Comparison of ENCODE assay signal across 17 cellular contexts in genomic region chr1:1331068-1331965, GRCh38. TPM values are rescaled to one million over a fixed set of nuclear protein-coding genes. Genes with fewer than 3 reads are reported as not detected.
A peak's percentile ranks its signal among the peaks of the same experiment; 100 is the strongest.
DNase-seq lines count a peak whose midpoint lies in the region; ATAC-seq, FAIRE-seq and TF ChIP-seq lines count a peak whose summit lies in the region.
"Had no signal": no experiment of that assay in that cellular context is flagged by ENCODE, and none has a peak within 500 bp of the region (broad histone marks: within the 10 kb centered on the region; RNA-seq: fewer than 3 reads in every experiment).

Gene TAS1R3, plus strand, starts transcription at chr1:1331280. Its CDS starts 66 bp downstream, at chr1:1331346.

- H3K4me3 Mint-ChIP-seq in astrocyte (ENCODE audit: unreplicated experiment) (no peak within 1 kb of the TSS), nephron progenitor cell (no peak within 1 kb of the TSS)
- H3K4me3 Mint-ChIP-seq in natural killer cell treated with Interleukin-12 subunit alpha and Interleukin-12 subunit beta and Interleukin-15 and Interleukin-18, amount 100 ng/mL, for 72 hours, result no peak within 1 kb of the TSS
- H3K4me3 Mint-ChIP-seq: activated T-cell treated with anti-CD3 and anti-CD28 coated beads, Interleukin-2, amount 50 U/mL, for 4 hours had no signal

- H3K27ac ChIP-seq in HL-60 (replicated peaks) (0 out of 2 replicates have a peak within 1 kb of the TSS, but pooled peaks have one; percentile 13), astrocyte (ENCODE audit: low read depth, low read length) (no peak within 1 kb of the TSS)
- H3K27ac ChIP-seq: adrenal gland; BLaER1 treated with 17β-estradiol and CSF1 and Interleukin-3, amounts not matched to agents 10 nM and 100 nM; colonic mucosa; pancreas had no signal

- H3K36me3 Mint-ChIP-seq in astrocyte (ENCODE audit: low read depth, unreplicated experiment) (no peaks in the 10 kb centered on the region), nephron progenitor cell (ENCODE audit: low read depth) (peaks cover 4% of the 10 kb centered on the region)
- no peaks in the 10 kb centered on the region for H3K36me3 Mint-ChIP-seq in natural killer cell treated with Interleukin-12 subunit alpha and Interleukin-12 subunit beta and Interleukin-15 and Interleukin-18, amount 100 ng/mL, for 72 hours

- peaks cover 34% of the 10 kb centered on the region for H4K20me1 ChIP-seq in astrocyte (ENCODE audit: insufficient read depth, low read length)

- DNase-seq in COLO668 (lab: John Stamatoyannopoulos, UW; ENCODE audit: unreplicated experiment), result peak; percentile 97
- peak in 1 of 2 experiments; percentile 25 for DNase-seq in HL-60 (ENCODE audit: low read depth in 1 of 2, low spot score in 1 of 2)
- DNase-seq in astrocyte (ENCODE audit: low read depth), result no peak
- no peak for DNase-seq in nephron progenitor cell
- no peak for DNase-seq in BE2C
- no peak for DNase-seq in NCI-H2107 treated with DMSO at 0.1 percent for 48 hours (lab: John Stamatoyannopoulos, UW; ENCODE audit: unreplicated experiment)
- DNase-seq in natural killer cell treated with Interleukin-12 subunit alpha and Interleukin-12 subunit beta and Interleukin-15 and Interleukin-18, amount 100 ng/mL, for 72 hours (ENCODE audit: low spot score), result no peak
- DNase-seq in Ammon's horn (ENCODE audit: low spot score), result no peak
- DNase-seq: activated CD4-positive, CD25-positive, alpha-beta regulatory T cell treated with anti-CD3 and anti-CD28 coated beads, Interleukin-2, amount 50 U/mL, for 72 hours; activated T-cell treated with anti-CD3 and anti-CD28 coated beads, Interleukin-2, amount 50 U/mL, for 4 hours; colonic mucosa; NCI-H1048; NK-92 treated with Interleukin-12 subunit alpha and Interleukin-12 subunit beta, amount 100 ng/mL, for 24 hours; pancreas had no signal

- no peak for ATAC-seq in natural killer cell treated with Interleukin-12 subunit alpha and Interleukin-12 subunit beta and Interleukin-15 and Interleukin-18, amount 100 ng/mL, for 72 hours
- ATAC-seq: activated T-cell treated with anti-CD3 and anti-CD28 coated beads, Interleukin-2, amount 50 U/mL, for 4 hours; pancreas had no signal

- no peak within 1 kb of the TSS for H3K9ac ChIP-seq in astrocyte (ENCODE audit: low read length)
- H3K9ac ChIP-seq: BLaER1 treated with 17β-estradiol and CSF1 and Interleukin-3, amounts not matched to agents 10 nM and 100 nM had no signal

- H3K4me1 Mint-ChIP-seq in astrocyte (ENCODE audit: low read depth, unreplicated experiment) (no peaks in the 10 kb centered on the region), nephron progenitor cell (peaks cover 4% of the 10 kb centered on the region)
- H3K4me1 Mint-ChIP-seq in natural killer cell treated with Interleukin-12 subunit alpha and Interleukin-12 subunit beta and Interleukin-15 and Interleukin-18, amount 100 ng/mL, for 72 hours (ENCODE audit: low read depth in 2 of 2), result peaks cover 4 to 5% of the 10 kb centered on the region in 2 donors

- no peak within 1 kb of the TSS for H2AFZ ChIP-seq in astrocyte (ENCODE audit: low read depth, low read length)

- H3K27me3 ChIP-seq in HL-60 (ENCODE audit: insufficient read depth, poor library complexity, severe bottlenecking) (no peaks in the 10 kb centered on the region), astrocyte (ENCODE audit: insufficient read depth, low read length) (no peaks in the 10 kb centered on the region), BE2C (peaks cover 19% of the 10 kb centered on the region)
- H3K27me3 ChIP-seq: adrenal gland; BLaER1 treated with 17β-estradiol and CSF1 and Interleukin-3, amounts not matched to agents 10 nM and 100 nM; colonic mucosa; pancreas had no signal

- no peaks in the 10 kb centered on the region for H3K4me1 ChIP-seq in astrocyte (ENCODE audit: insufficient read depth, low read length)
- H3K4me1 ChIP-seq in BE2C, result no peaks in the 10 kb centered on the region
- H3K4me1 ChIP-seq: colonic mucosa had no signal

- H3K27ac Mint-ChIP-seq in astrocyte (ENCODE audit: unreplicated experiment) (peak within 1 kb of the TSS; percentile 12), nephron progenitor cell (peak within 1 kb of the TSS; percentile 57)
- H3K27ac Mint-ChIP-seq in natural killer cell treated with Interleukin-12 subunit alpha and Interleukin-12 subunit beta and Interleukin-15 and Interleukin-18, amount 100 ng/mL, for 72 hours, result no peak within 1 kb of the TSS

- H3K27me3 Mint-ChIP-seq in astrocyte (ENCODE audit: low read depth, unreplicated experiment) (no peaks in the 10 kb centered on the region), nephron progenitor cell (ENCODE audit: low read depth, poor library complexity) (no peaks in the 10 kb centered on the region)
- H3K27me3 Mint-ChIP-seq in natural killer cell treated with Interleukin-12 subunit alpha and Interleukin-12 subunit beta and Interleukin-15 and Interleukin-18, amount 100 ng/mL, for 72 hours, result no peaks in the 10 kb centered on the region

- H3K79me2 ChIP-seq in astrocyte (ENCODE audit: insufficient read depth, low read length), result peaks cover 9% of the 10 kb centered on the region

- no peak within 1 kb of the TSS for H3K4me2 ChIP-seq in astrocyte (ENCODE audit: low read length)

- H3K9me3 Mint-ChIP-seq in astrocyte (ENCODE audit: unreplicated experiment) (no peaks in the 10 kb centered on the region), nephron progenitor cell (no peaks in the 10 kb centered on the region)
- H3K9me3 Mint-ChIP-seq in natural killer cell treated with Interleukin-12 subunit alpha and Interleukin-12 subunit beta and Interleukin-15 and Interleukin-18, amount 100 ng/mL, for 72 hours, result no peaks in the 10 kb centered on the region
- H3K9me3 Mint-ChIP-seq: activated T-cell treated with anti-CD3 and anti-CD28 coated beads, Interleukin-2, amount 50 U/mL, for 4 hours had no signal

- FAIRE-seq in astrocyte (lab: Jason Lieb, UNC), result no peak
- FAIRE-seq: G401.6, pancreas had no signal

- no peak for TF ChIP-seq CTCF in HL-60 (IDR thresholded peaks at IDR 0.05; ENCODE audit: insufficient read depth, low read length)
- no peak for TF ChIP-seq CTCF in astrocyte (IDR thresholded peaks at IDR 0.05; ENCODE audit: insufficient read depth, low read depth, low read length)
- no peak for TF ChIP-seq CTCF in nephron progenitor cell (IDR thresholded peaks at IDR 0.05)
- no peak for TF ChIP-seq CTCF in BE2C (IDR thresholded peaks at IDR 0.05; ENCODE audit: low read depth, low read length)

- H3K9me3 ChIP-seq in astrocyte (ENCODE audit: insufficient read depth, low read depth, low read length) (no peaks in the 10 kb centered on the region), BE2C (no peaks in the 10 kb centered on the region)
- H3K9me3 ChIP-seq: adrenal gland; BLaER1 treated with 17β-estradiol and CSF1 and Interleukin-3, amounts not matched to agents 10 nM and 100 nM; colonic mucosa; pancreas had no signal

- H3K4me3 ChIP-seq in HL-60 (replicated peaks; ENCODE audit: insufficient read depth, low read length) (no peak within 1 kb of the TSS), astrocyte (ENCODE audit: insufficient read depth, low read depth, low read length) (no peak within 1 kb of the TSS), BE2C (ENCODE audit: low read depth, low read length) (no peak within 1 kb of the TSS)
- H3K4me3 ChIP-seq: adrenal gland; BLaER1 treated with 17β-estradiol and CSF1 and Interleukin-3, amounts not matched to agents 10 nM and 100 nM; colonic mucosa; pancreas had no signal

- H3K36me3 ChIP-seq in astrocyte (ENCODE audit: insufficient read depth, low read length) (no peaks in the 10 kb centered on the region), BE2C (peaks cover 8% of the 10 kb centered on the region)
- H3K36me3 ChIP-seq: colonic mucosa, pancreas had no signal

RNA-seq across cellular contexts. Expression of gene TAS1R3, which starts in this region (rescaled TPM):
- 0.41 and 0.50 TPM in 2 replicates for total RNA-seq in astrocyte
- polyA plus RNA-seq in BE2C (2012; ENCODE audit: insufficient read depth, insufficient read length, low read depth), result 8.0 TPM
- total RNA-seq in natural killer cell treated with Interleukin-12 subunit alpha and Interleukin-12 subunit beta and Interleukin-15 and Interleukin-18, amount 100 ng/mL, for 72 hours, result under 1 TPM; 0.81 to 0.89 TPM

Comparison
In these comparisons a context has a peak if more than half of its experiments do, and no peak if none do; other contexts are left out.
1. H3K27ac Mint-ChIP-seq: peak in astrocyte (single experiment) and nephron progenitor cell (single experiment); none in natural killer cell treated with Interleukin-12 subunit alpha and Interleukin-12 subunit beta and Interleukin-15 and Interleukin-18, amount 100 ng/mL, for 72 hours (0 of 2).